ENCODE assay signal across 8 cellular contexts in the genomic region with DNA sequence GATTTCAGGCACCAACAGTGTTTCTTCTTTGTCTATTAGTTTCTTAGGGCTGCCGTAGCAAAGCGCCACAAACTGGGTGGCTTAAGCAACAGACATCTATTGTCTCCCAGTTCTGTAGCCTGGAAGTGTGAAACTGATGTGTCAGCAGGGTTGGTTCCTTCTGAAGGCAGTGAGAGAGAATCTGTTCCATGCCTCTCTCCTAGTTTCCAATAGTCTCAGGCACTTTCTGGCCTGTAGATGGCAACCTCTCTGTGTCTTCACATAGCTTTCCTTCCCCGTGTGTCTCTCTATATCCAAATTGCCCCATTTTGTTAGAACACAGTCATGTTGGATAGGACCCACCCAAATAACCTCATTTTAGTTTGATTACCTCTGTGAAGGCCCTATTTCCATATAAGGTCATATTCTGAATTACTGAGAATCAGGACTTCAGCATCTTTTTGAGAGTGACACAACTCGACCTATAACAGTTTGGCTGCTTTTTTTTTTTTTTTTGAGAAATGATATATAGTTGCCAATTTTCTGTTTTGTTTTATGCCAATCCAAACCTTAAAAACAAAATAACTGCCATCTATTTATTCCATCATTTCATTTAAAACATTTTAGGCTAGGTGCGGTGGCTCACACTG.
A peak's percentile ranks its signal among the peaks of the same experiment; 100 is the strongest.
DNase-seq lines count a peak whose midpoint lies in the region; ATAC-seq and TF ChIP-seq lines count a peak whose summit lies in the region.

No MANE protein-coding gene starts in this region.

- H4K91ac ChIP-seq in mesenchymal stem cell (ENCODE audit: low read length): no peak overlapping the region

- no peak overlapping the region for H2AFZ ChIP-seq in mesenchymal stem cell (ENCODE audit: low read depth, low read length)

- H2BK12ac ChIP-seq in mesenchymal stem cell (ENCODE audit: low read length in 2 of 2): no peak overlapping the region

- H3K4me2 ChIP-seq in mesenchymal stem cell (ENCODE audit: low read length, poor library complexity, severe bottlenecking): no peak overlapping the region

- no peaks in the 10 kb centered on the region for H3K9me3 ChIP-seq in mesenchymal stem cell (ENCODE audit: control insufficient read depth, low read length)

- no peak overlapping the region for H3K23ac ChIP-seq in mesenchymal stem cell (ENCODE audit: low read length in 2 of 2)

- H3K9ac ChIP-seq in mesenchymal stem cell (ENCODE audit: low read length): peak overlapping the region; percentile 6

- no peak overlapping the region for H3K14ac ChIP-seq in mesenchymal stem cell (ENCODE audit: low read length in 2 of 2)

- peak; percentile 54 for TF ChIP-seq CTCF in HFF-Myc (IDR thresholded peaks at IDR 0.05; ENCODE audit: low read depth, low read length, missing control alignments)
- no peak for TF ChIP-seq CTCF in omental fat pad (IDR thresholded peaks at IDR 0.05)

- H2BK120ac ChIP-seq in mesenchymal stem cell (ENCODE audit: low read depth, low read length): no peak overlapping the region

- DNase-seq in G401 (ENCODE audit: low spot score): peak; percentile 37
- DNase-seq in HFF-Myc (ENCODE audit: extremely low read depth, low read depth): peak; percentile 10
- DNase-seq in NCI-H526 (lab: John Stamatoyannopoulos, UW): peak; percentile 44 to 79
- DNase-seq in dedifferentiated amniotic fluid mesenchymal stem cell (ENCODE audit: extremely low spot score): peak; percentile 41
- peak; percentile 61 for DNase-seq in mesenchymal stem cell
- no peak for DNase-seq in omental fat pad (ENCODE audit: low spot score)
- no peak for DNase-seq in cerebellar nuclear complex (lab: John Stamatoyannopoulos, UW)

- WGBS in mesenchymal stem cell: 45% methylated on average over 4 of the region's 5 CpGs

- no peaks in the 10 kb centered on the region for H3K27me3 ChIP-seq in mesenchymal stem cell (ENCODE audit: control insufficient read depth in 1 of 2, insufficient read depth in 1 of 2, low read length in 2 of 2)

- no peaks in the 10 kb centered on the region for H3K79me1 ChIP-seq in mesenchymal stem cell (replicated peaks; ENCODE audit: low read length, poor library complexity, severe bottlenecking)

- no peak overlapping the region for H4K8ac ChIP-seq in mesenchymal stem cell (ENCODE audit: low read length)

- H3K4me3 ChIP-seq in HFF-Myc (replicated peaks; ENCODE audit: low read depth, low read length): no peak overlapping the region
- H3K4me3 ChIP-seq in mesenchymal stem cell (ENCODE audit: insufficient read depth in 1 of 2, low read depth in 1 of 2, low read length in 2 of 2): no peak overlapping the region

- H3K36me3 ChIP-seq in mesenchymal stem cell (ENCODE audit: control insufficient read depth in 1 of 2, insufficient read depth in 2 of 2, low read depth in 1 of 2, low read length in 2 of 2): no peaks in the 10 kb centered on the region

- H3K4ac ChIP-seq in mesenchymal stem cell (ENCODE audit: low read depth in 1 of 2, low read length in 2 of 2): no peak overlapping the region

- no peak overlapping the region for H2BK15ac ChIP-seq in mesenchymal stem cell (ENCODE audit: low read depth, poor library complexity, severe bottlenecking)

- ATAC-seq in omental fat pad (ENCODE audit: low FRiP score) (no peak), GM21381 (IDR thresholded peaks at IDR 0.05; ENCODE audit: unreplicated experiment) (no peak)

- no peak overlapping the region for H3K18ac ChIP-seq in mesenchymal stem cell (ENCODE audit: low read depth in 1 of 2, low read length in 2 of 2)

- no peak overlapping the region for H2AK5ac ChIP-seq in mesenchymal stem cell (ENCODE audit: low read length, severe bottlenecking)

- H3K4me1 ChIP-seq in mesenchymal stem cell (ENCODE audit: control insufficient read depth, insufficient read depth, low read depth, low read length): no peaks in the 10 kb centered on the region

- no peak overlapping the region for H3K27ac ChIP-seq in mesenchymal stem cell (ENCODE audit: low read length, poor library complexity, severe bottlenecking)

- in situ Hi-C loops in G401 (cut with HindIII; ENCODE audit: low sequenced_read_pairs): no loop called here

- H2BK5ac ChIP-seq in mesenchymal stem cell (ENCODE audit: low read depth, low read length, poor library complexity, severe bottlenecking): no peak overlapping the region

Comparison
In these comparisons a context has a peak if more than half of its experiments do, and no peak if none do; other contexts are left out.
1. DNase-seq: peak in G401 (single experiment), HFF-Myc (single experiment), NCI-H526 (2 of 2), dedifferentiated amniotic fluid mesenchymal stem cell (single experiment) and mesenchymal stem cell (single experiment); none in omental fat pad (single experiment) and cerebellar nuclear complex (0 of 2).